ENCODE assay signal across 2 cellular contexts in the genomic region with DNA sequence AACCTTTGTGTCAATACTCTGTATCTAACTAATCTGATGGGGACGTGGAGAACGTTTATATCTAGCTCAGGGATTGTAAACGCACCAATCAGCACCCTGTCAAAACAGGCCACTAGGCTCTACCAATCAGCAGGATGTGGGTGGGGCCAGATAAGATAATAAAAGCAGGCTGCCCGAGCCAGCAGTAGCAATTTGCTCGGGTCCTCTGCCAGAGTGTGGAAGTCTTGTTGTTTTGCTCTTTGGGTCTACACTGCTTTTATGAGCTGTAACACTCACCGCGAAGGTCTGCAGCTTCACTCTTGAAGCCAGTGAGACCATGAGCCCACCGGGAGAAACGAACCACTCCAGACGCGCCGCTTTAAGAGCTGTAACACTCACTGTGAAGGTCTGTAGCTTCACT.
TF ChIP-seq lines count a peak whose summit lies in the region.

No MANE protein-coding gene starts in this region.

TF ChIP-seq in WTC11, 78 proteins besides CTCF, POLR2A, EP300 and RAD21:
- TF ChIP-seq NFYB (CRISPR knock-in tag; conservative IDR thresholded peaks at IDR 0.05; ENCODE audit: low read depth), result peak; percentile 75

TF ChIP-seq in HepG2, 621 proteins besides CTCF, POLR2A, EP300 and RAD21:
- TF ChIP-seq NFYB (CRISPR knock-in tag; IDR thresholded peaks at IDR 0.05) (peak; percentile 76), ZMYM4 (CRISPR knock-in tag; IDR thresholded peaks at IDR 0.05) (0 out of 2 replicates have a peak, but pooled peaks have one; percentile 30), NFYC (CRISPR knock-in tag; IDR thresholded peaks at IDR 0.05) (peak; percentile 66; the same call in 1 of the 2 replicates)
TF ChIP-seq in HepG2: peak in this region for 3; not testable (repeated sequence) for 618.
